Comparison of ENCODE assay signal across 10 cellular contexts in the genomic region with DNA sequence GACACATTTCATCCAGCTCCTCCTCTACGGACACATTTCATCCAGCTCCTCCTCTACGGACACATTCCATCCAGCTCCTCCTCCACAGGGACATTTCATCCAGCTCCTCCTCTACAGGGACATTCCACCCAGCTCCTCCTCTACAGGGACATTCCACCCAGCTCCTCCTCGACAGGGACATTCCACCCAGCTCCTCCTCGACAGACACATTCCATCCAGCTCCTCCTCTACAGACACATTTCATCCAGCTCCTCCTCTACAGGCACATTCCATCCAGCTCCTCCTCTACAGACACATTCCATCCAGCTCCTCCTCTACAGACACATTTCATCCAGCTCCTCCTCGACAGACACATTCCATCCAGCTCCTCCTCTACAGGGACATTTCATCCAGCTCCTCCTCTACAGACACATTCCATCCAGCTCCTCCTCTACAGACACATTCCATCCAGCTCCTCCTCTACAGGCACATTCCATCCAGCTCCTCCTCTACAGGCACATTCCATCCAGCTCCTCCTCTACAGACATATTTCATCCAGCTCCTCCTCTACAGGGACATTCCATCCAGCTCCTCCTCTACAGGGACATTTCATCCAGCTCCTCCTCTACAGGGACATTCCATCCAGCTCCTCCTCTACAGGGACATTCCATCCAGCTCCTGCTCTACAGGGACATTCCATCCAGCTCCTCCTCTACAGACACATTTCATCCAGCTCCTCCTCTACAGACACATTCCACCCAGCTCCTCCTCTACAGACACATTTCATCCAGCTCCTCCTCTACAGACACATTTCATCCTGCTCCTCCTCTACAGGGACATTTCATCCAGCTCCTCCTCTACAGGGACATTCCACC. TPM values are rescaled to one million over a fixed set of nuclear protein-coding genes. Genes with fewer than 3 reads are reported as not detected.
DNase-seq lines count a peak whose midpoint lies in the region; ATAC-seq, FAIRE-seq and TF ChIP-seq lines count a peak whose summit lies in the region.
"Not testable (repeated sequence)": the region's sequence is repeated elsewhere in the genome, so short reads cannot be mapped to it uniquely, and the experiment has no call there.
"Had no signal": no experiment of that assay in that cellular context is flagged by ENCODE, and none has a peak within 500 bp of the region (broad histone marks: within the 10 kb centered on the region; RNA-seq: fewer than 3 reads in every experiment).

No MANE protein-coding gene starts in this region.

- H3K4me2 ChIP-seq in A549, result peak overlapping the region; percentile 58
- H3K4me2 ChIP-seq in H9 (ENCODE audit: insufficient read depth, insufficient read length, low read length); PC-3 (ENCODE audit: low read length): not testable (repeated sequence)

- not testable (repeated sequence) for H4K8ac ChIP-seq in H9 (replicated peaks; ENCODE audit: insufficient read length, low read depth, low read length)

- H3K9me3 Mint-ChIP-seq in H9; progenitor cell of endocrine pancreas (ENCODE audit: low read depth): not testable (repeated sequence)

- TF ChIP-seq EP300 in A549 (IDR thresholded peaks at IDR 0.05), result 0 out of 5 replicates have a peak, but pooled peaks of 1 of the 2 experiments have one; percentile 17

- peaks cover 29% of the 10 kb centered on the region for H3K9me3 ChIP-seq in A549
- H3K9me3 ChIP-seq in H9 (ENCODE audit: control insufficient read depth, low read depth, low read length); PC-3 (ENCODE audit: low read length): not testable (repeated sequence)

- H3K9ac ChIP-seq in H9 (ENCODE audit: extremely low read depth, insufficient read length, low read length); PC-3 (ENCODE audit: low read length): not testable (repeated sequence)

- H2BK120ac ChIP-seq in H9 (ENCODE audit: low read depth, low read length, poor library complexity, severe bottlenecking), result not testable (repeated sequence)

- peak overlapping the region; percentile 52 to 92 (median 75); a peak in 5 of 7 replicates for H3K27ac Mint-ChIP-seq in H9
- H3K27ac Mint-ChIP-seq in progenitor cell of endocrine pancreas, result peak overlapping the region; percentile 93

- H2BK5ac ChIP-seq in H9 (ENCODE audit: insufficient read length, low read length), result not testable (repeated sequence)

- POLR2A ChIA-PET in A549 (lab: Yijun Ruan, JAX) (interaction anchor here (0.6 kb wide), 1 partner anchor 73 kb away, joined by 3 read pairs; no protein-coding TSS in a partner anchor), PC-3 (lab: Charles Lee; ENCODE audit: unreplicated experiment) (interaction anchor here (0.6 to 0.7 kb wide), 3 partner anchors 9 to 369 kb away, joined by 5 to 9 read pairs (median 6); no protein-coding TSS in a partner anchor)

- not testable (repeated sequence) for H2BK15ac ChIP-seq in H9 (ENCODE audit: low read depth, low read length)

- H3K27me3 Mint-ChIP-seq in H9 (ENCODE audit: low read depth); progenitor cell of endocrine pancreas: not testable (repeated sequence)

- not testable (repeated sequence) for H3K23ac ChIP-seq in H9 (ENCODE audit: insufficient read length, low read depth, low read length)

- H3K79me1 ChIP-seq in H9 (ENCODE audit: insufficient read depth, low read depth, low read length, poor library complexity, severe bottlenecking), result not testable (repeated sequence)

- CTCF ChIA-PET in A549 (lab: Yijun Ruan, JAX), result interaction anchor here (1.4 to 1.5 kb wide), 2 partner anchors 153 to 317 kb away, joined by 4 to 5 read pairs; no protein-coding TSS in a partner anchor
- CTCF ChIA-PET in PC-3 (lab: Charles Lee), result interaction anchor here (0.9 kb wide), 1 partner anchor 123 kb away, joined by 3 read pairs; no protein-coding TSS in a partner anchor

- H3K36me3 ChIP-seq in PC-3 (ENCODE audit: low read depth, low read length), result peaks cover 48% of the 10 kb centered on the region
- peaks cover 30% of the 10 kb centered on the region for H3K36me3 ChIP-seq in bronchial epithelial cell (ENCODE audit: control insufficient read depth, insufficient read depth, low read length)

- not testable (repeated sequence) for H3K79me2 ChIP-seq in H9 (ENCODE audit: insufficient read depth, low read length); PC-3 (ENCODE audit: low read length)

- H3K27ac ChIP-seq in A549, result peak overlapping the region; percentile 81 to 91
- not testable (repeated sequence) for H3K27ac ChIP-seq in H9 (ENCODE audit: insufficient read length, low read depth, low read length); PC-3 (ENCODE audit: low read length)

- H3K4ac ChIP-seq in H9 (ENCODE audit: low read depth, low read length), result not testable (repeated sequence)

- BruUV-seq in PC-3 (replicated peaks; lab: Mats Ljungman, UMichigan), result TSS peak; percentile 28

- not testable (repeated sequence) for H3K23me2 ChIP-seq in H9 (ENCODE audit: insufficient read length, low read depth, low read length, poor library complexity, severe bottlenecking)

- TF ChIP-seq RAD21 in A549 (conservative IDR thresholded peaks at IDR 0.05 in 1 of 2, IDR thresholded peaks at IDR 0.05 in 1 of 2), result not testable (repeated sequence)

- not testable (repeated sequence) for H4K5ac ChIP-seq in H9 (ENCODE audit: insufficient read length, low read depth, low read length)

- DNase-seq in A549 (ENCODE audit: low read depth in 1 of 2, low spot score in 1 of 2), result peak in 1 of 2 experiments; percentile 75
- peak; percentile 10 for DNase-seq in H9
- peak; percentile 48 for DNase-seq in PC-3
- peak; percentile 8 for DNase-seq in activated CD8-positive, alpha-beta memory T cell treated with anti-CD3 and anti-CD28 coated beads, Interleukin-2, amount 50 U/mL, for 48 hours
- peak; percentile 45 for DNase-seq in bronchial epithelial cell (ENCODE audit: low read depth)
- DNase-seq in fibroblast of mammary gland (ENCODE audit: low read depth), result peak; percentile 24
- DNase-seq in left lobe of liver (ENCODE audit: low spot score), result peak; percentile 18
- DNase-seq in progenitor cell of endocrine pancreas (ENCODE audit: low spot score, unreplicated experiment), result not testable (repeated sequence)

- H3K9me2 ChIP-seq in PC-3 (replicated peaks; ENCODE audit: low read length), result not testable (repeated sequence)

- H3K4me1 ChIP-seq in A549, result peaks cover 28% of the 10 kb centered on the region; the same call in 2 of the 3 replicates
- not testable (repeated sequence) for H3K4me1 ChIP-seq in H9 (ENCODE audit: insufficient read depth, low read length); PC-3 (ENCODE audit: insufficient read depth, low read length)

- TF ChIP-seq CTCF in A549 (IDR thresholded peaks at IDR 0.05); H9 (conservative IDR thresholded peaks at IDR 0.05); PC-3 (conservative IDR thresholded peaks at IDR 0.05; ENCODE audit: low read depth, low read length); bronchial epithelial cell (IDR thresholded peaks at IDR 0.05; ENCODE audit: insufficient read depth, low read length, severe bottlenecking); fibroblast of mammary gland (conservative IDR thresholded peaks at IDR 0.05; ENCODE audit: control insufficient read depth, insufficient read depth, low read depth, low read length); progenitor cell of endocrine pancreas (IDR thresholded peaks at IDR 0.05; ENCODE audit: unreplicated experiment): not testable (repeated sequence)

- H2AFZ ChIP-seq in H9 (ENCODE audit: low read length); PC-3 (ENCODE audit: low read length): not testable (repeated sequence)

- intact Hi-C loops in PC-3 (cut with micrococcal nuclease), result not testable (repeated sequence)

- FAIRE-seq in A549 (lab: Jason Lieb, UNC); bronchial epithelial cell (lab: Jason Lieb, UNC): not testable (repeated sequence)

- H3K27me3 ChIP-seq in H9 (ENCODE audit: insufficient read depth, low read length); PC-3 (ENCODE audit: low read length); bronchial epithelial cell (ENCODE audit: control insufficient read depth, insufficient read depth, low read length): not testable (repeated sequence)

- not testable (repeated sequence) for TF ChIP-seq POLR2A in A549 (IDR thresholded peaks at IDR 0.05; ENCODE audit: low read length)

- not testable (repeated sequence) for H4K20me1 ChIP-seq in H9 (ENCODE audit: control insufficient read depth, insufficient read depth, insufficient read length); PC-3 (ENCODE audit: low read length)

- H3K4me3 Mint-ChIP-seq in H9; progenitor cell of endocrine pancreas (ENCODE audit: low read depth): not testable (repeated sequence)

- peak overlapping the region; percentile 38 for H3K18ac ChIP-seq in H9 (ENCODE audit: insufficient read length, low read depth, low read length)

- H3K36me3 Mint-ChIP-seq in H9 (ENCODE audit: insufficient read depth in 1 of 3, low read depth in 3 of 3) (peaks cover 45 to 79% (median 62%) of the 10 kb centered on the region in 3 experiments), progenitor cell of endocrine pancreas (ENCODE audit: insufficient read depth) (peaks cover 13% of the 10 kb centered on the region)

- not testable (repeated sequence) for H3K14ac ChIP-seq in H9 (ENCODE audit: insufficient read depth, low read length)

- not testable (repeated sequence) for H4K91ac ChIP-seq in H9 (ENCODE audit: insufficient read length, low read depth, low read length)

- not testable (repeated sequence) for H3K56ac ChIP-seq in H9 (ENCODE audit: insufficient read length, low read depth, low read length)

- not testable (repeated sequence) for H3F3A ChIP-seq in PC-3 (ENCODE audit: low read length, unreplicated experiment)

- H3K4me1 Mint-ChIP-seq in H9; progenitor cell of endocrine pancreas (ENCODE audit: low read depth): not testable (repeated sequence)

- H2AK5ac ChIP-seq in H9 (ENCODE audit: insufficient read length, low read length), result not testable (repeated sequence)

- WGBS in A549 (ENCODE audit: missing lambda C conversion rate), result 16% methylated on average over 5 of the region's 5 CpGs
- no CpG with 5 or more reads among the region's 5 CpGs for WGBS in H9 (ENCODE audit: extremely low coverage, insufficient read length, low lambda C conversion rate)

- not testable (repeated sequence) for H2BK20ac ChIP-seq in H9 (ENCODE audit: low read depth, low read length, poor library complexity, severe bottlenecking)

- H3T11ph ChIP-seq in H9 (ENCODE audit: low read length), result not testable (repeated sequence)

- not testable (repeated sequence) for ATAC-seq in A549, PC-3, left lobe of liver

- peak overlapping the region; percentile 31; the same call in 2 of the 3 replicates for H3K4me3 ChIP-seq in A549
- H3K4me3 ChIP-seq in PC-3 (ENCODE audit: low read length); bronchial epithelial cell (ENCODE audit: low read depth, low read length); fibroblast of mammary gland (ENCODE audit: control insufficient read depth, low read depth, low read length): not testable (repeated sequence)

- H2BK12ac ChIP-seq in H9 (ENCODE audit: insufficient read length, low read depth, low read length), result not testable (repeated sequence)

RNA-seq across cellular contexts. Expression of gene CLPTM1L, which starts 17.8 kb away (rescaled TPM):
- polyA plus RNA-seq in A549 (2011; rRNA removed) (171 and 175 TPM in 2 replicates), A549 (2017; fragmentation: RNase III; extraction: RNeasy Plus Mini Kit Qiagen cat#74134 plus additional on column Dnase treatment) (169 to 194 TPM (median 173 TPM) in 3 replicates)
- 242 and 287 TPM in 2 replicates for polyA plus RNA-seq in A549 (2012; cell fraction: cytosol; rRNA removed)
- polyA plus RNA-seq in A549 (2012; cell fraction: nucleus; rRNA removed), result 283 and 294 TPM in 2 replicates
- polyA minus RNA-seq in A549 (2011; rRNA and poly(A)+ RNA removed), result 233 and 279 TPM in 2 replicates
- total RNA-seq in H9 (2021) (104 and 108 TPM in 2 replicates), PC-3 (2014; rRNA removed) (373 and 463 TPM in 2 replicates), bronchial epithelial cell (314 and 364 TPM in 2 replicates), left lobe of liver (147 TPM), progenitor cell of endocrine pancreas (90.3 and 95.4 TPM in 2 replicates)

RNA-seq across cellular contexts. Expression of gene TERT, which starts 32.3 kb away (rescaled TPM):
- polyA plus RNA-seq in A549 (2011; rRNA removed) (1.1 and 1.2 TPM in 2 replicates), A549 (2017; fragmentation: RNase III; extraction: RNeasy Plus Mini Kit Qiagen cat#74134 plus additional on column Dnase treatment) (3.9 to 5.2 TPM (median 4.0 TPM) in 3 replicates)
- 6.2 and 7.5 TPM in 2 replicates for polyA plus RNA-seq in A549 (2012; cell fraction: cytosol; rRNA removed)
- 36.4 and 48.1 TPM in 2 replicates for polyA plus RNA-seq in A549 (2012; cell fraction: nucleus; rRNA removed)
- 1.2 and 2.3 TPM in 2 replicates for polyA minus RNA-seq in A549 (2011; rRNA and poly(A)+ RNA removed)
- total RNA-seq in H9 (2021) (13.3 and 15.5 TPM in 2 replicates), PC-3 (2014; rRNA removed) (0.80 and 1.2 TPM in 2 replicates), bronchial epithelial cell (under 0.01 TPM in 1 of 2 replicates, not detected in the other), left lobe of liver (0.10 TPM), progenitor cell of endocrine pancreas (3.5 and 4.3 TPM in 2 replicates)
- total RNA-seq: epithelial cell of proximal tubule, psoas muscle had no signal
- polyA plus RNA-seq: psoas muscle had no signal
